In genomic region chr3:64541803-64542202, GRCh38 we compare ENCODE assay signal across 26 cellular contexts.
"Had no signal": no experiment of that assay in that cellular context is flagged by ENCODE, and none has a peak within 500 bp of the region (broad histone marks: within the 10 kb centered on the region; RNA-seq: fewer than 3 reads in every experiment).

No MANE protein-coding gene starts in this region.

- H3K27ac ChIP-seq: epithelial cell of prostate, gastrocnemius medialis, heart left ventricle, hepatocyte, ovary, psoas muscle, sigmoid colon, stomach, thyroid gland, vagina had no signal

- H3K4me1 ChIP-seq: thyroid gland, vagina had no signal

- ATAC-seq: esophagus mucosa; gastrocnemius medialis; heart left ventricle; left lobe of liver; natural killer cell; psoas muscle; right cardiac atrium; stimulated activated effector memory CD8-positive, alpha-beta T cell treated with anti-CD3 and anti-CD28 coated beads, Interleukin-12 subunit alpha, Interleukin-12 subunit beta, amount 100 ng/mL, for 72 hours had no signal

- H3K27me3 ChIP-seq: gastrocnemius medialis, heart left ventricle, hepatocyte, ovary, sigmoid colon, stomach, thyroid gland, vagina had no signal

- H3K4me3 ChIP-seq: gastrocnemius medialis, heart left ventricle, hepatocyte, lung, ovary, psoas muscle, sigmoid colon, stomach, thyroid gland, vagina had no signal

- H3K36me3 ChIP-seq: ovary had no signal

- H3K9me3 ChIP-seq: gastrocnemius medialis, heart left ventricle, ovary, psoas muscle, sigmoid colon, stomach, thyroid gland, vagina had no signal

- DNase-seq: cortex of kidney; effector CD4-positive, alpha-beta T cell; foreskin fibroblast; gastrocnemius medialis; heart left ventricle; kidney; natural killer cell; occipital lobe; ovary; posterior cingulate gyrus; psoas muscle; right cardiac atrium; sigmoid colon; stimulated activated CD4-positive, alpha-beta T cell treated with anti-CD3 and anti-CD28 coated beads, Interleukin-2, amount 100 ng/mL, for 24 hours; stimulated activated CD4-positive, alpha-beta T cell treated with anti-CD3 and anti-CD28 coated beads, Interleukin-4, amount 100 ng/mL, for 24 hours; stimulated activated naive CD4-positive, alpha-beta T cell treated with Interleukin-2 at 50 U/mL for 16 hours; stomach; thyroid gland; trophoblast cell had no signal
